In the genomic region with DNA sequence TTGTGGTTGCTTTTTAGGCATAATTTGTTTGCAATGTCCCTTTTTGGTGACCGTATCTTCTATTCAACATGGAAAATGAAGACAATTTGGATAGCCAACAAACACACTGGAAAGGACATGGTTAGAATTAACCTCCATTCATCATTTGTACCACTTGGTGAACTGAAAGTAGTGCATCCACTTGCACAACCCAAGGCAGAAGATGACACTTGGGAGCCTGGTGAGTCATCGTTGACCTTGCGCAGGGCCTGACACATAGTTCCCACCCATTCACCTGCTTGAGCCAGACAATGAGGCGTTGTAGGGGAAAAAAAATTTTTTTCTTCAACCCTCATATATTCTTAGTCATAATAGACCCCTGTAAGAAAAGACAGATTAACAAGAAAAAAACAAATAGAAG, we compare ENCODE assay signal across 11 cellular contexts. TPM values are rescaled to one million over a fixed set of nuclear protein-coding genes. Genes with fewer than 3 reads are reported as not detected.
DNase-seq lines count a peak whose midpoint lies in the region; ATAC-seq, FAIRE-seq and TF ChIP-seq lines count a peak whose summit lies in the region.
"Had no signal": no experiment of that assay in that cellular context is flagged by ENCODE, and none has a peak within 500 bp of the region (broad histone marks: within the 10 kb centered on the region; RNA-seq: fewer than 3 reads in every experiment).

No MANE protein-coding gene starts in this region.

- no peaks in the 10 kb centered on the region for H3K36me3 ChIP-seq in mesenchymal stem cell (ENCODE audit: control insufficient read depth in 1 of 2, insufficient read depth in 2 of 2, low read depth in 1 of 2, low read length in 2 of 2)

- H3K14ac ChIP-seq in mesenchymal stem cell (ENCODE audit: low read length in 2 of 2), result no peak overlapping the region

- no peak overlapping the region for H3K4me3 Mint-ChIP-seq in WTC11
- peak overlapping the region; percentile 11 for H3K4me3 Mint-ChIP-seq in stimulated activated naive CD8-positive, alpha-beta T cell treated with anti-CD3 and anti-CD28 coated beads, Interleukin-15, Interleukin-2, amounts not matched to agents 100 ng/mL and 50 ng/mL, for 24 hours

- CTCF ChIA-PET in WTC11 (lab: Charles Lee), result no interaction called here

- no peak overlapping the region for H3K23ac ChIP-seq in mesenchymal stem cell (ENCODE audit: low read length in 2 of 2)

- no peak overlapping the region for H4K91ac ChIP-seq in mesenchymal stem cell (ENCODE audit: low read length)

- H3K4me1 Mint-ChIP-seq in WTC11, result peaks cover 6% of the 10 kb centered on the region
- peaks cover 56% of the 10 kb centered on the region for H3K4me1 Mint-ChIP-seq in stimulated activated naive CD8-positive, alpha-beta T cell treated with anti-CD3 and anti-CD28 coated beads, Interleukin-15, Interleukin-2, amounts not matched to agents 100 ng/mL and 50 ng/mL, for 24 hours (ENCODE audit: low read depth)

- H2AK5ac ChIP-seq in mesenchymal stem cell (ENCODE audit: low read length, severe bottlenecking), result no peak overlapping the region

- H3K27me3 ChIP-seq in mesenchymal stem cell (ENCODE audit: control insufficient read depth in 1 of 2, insufficient read depth in 1 of 2, low read length in 2 of 2), result no peaks in the 10 kb centered on the region

- H3K4ac ChIP-seq in mesenchymal stem cell (ENCODE audit: low read depth in 1 of 2, low read length in 2 of 2), result no peak overlapping the region

- H3K27ac Mint-ChIP-seq in WTC11, result no peak overlapping the region
- peak overlapping the region; percentile 90 for H3K27ac Mint-ChIP-seq in stimulated activated naive CD8-positive, alpha-beta T cell treated with anti-CD3 and anti-CD28 coated beads, Interleukin-15, Interleukin-2, amounts not matched to agents 100 ng/mL and 50 ng/mL, for 24 hours

- no peak overlapping the region for H2BK120ac ChIP-seq in mesenchymal stem cell (ENCODE audit: low read depth, low read length)

- no peak overlapping the region for H3K4me3 ChIP-seq in mesenchymal stem cell (ENCODE audit: insufficient read depth in 1 of 2, low read depth in 1 of 2, low read length in 2 of 2)

- no peaks in the 10 kb centered on the region for H3K36me3 Mint-ChIP-seq in WTC11
- no peaks in the 10 kb centered on the region for H3K36me3 Mint-ChIP-seq in stimulated activated naive CD8-positive, alpha-beta T cell treated with anti-CD3 and anti-CD28 coated beads, Interleukin-15, Interleukin-2, amounts not matched to agents 100 ng/mL and 50 ng/mL, for 24 hours (ENCODE audit: low read depth)

- H2BK5ac ChIP-seq in mesenchymal stem cell (ENCODE audit: low read depth, low read length, poor library complexity, severe bottlenecking), result no peak overlapping the region

- no peak overlapping the region for H3K18ac ChIP-seq in mesenchymal stem cell (ENCODE audit: low read depth in 1 of 2, low read length in 2 of 2)

- no peaks in the 10 kb centered on the region for H3K79me1 ChIP-seq in mesenchymal stem cell (replicated peaks; ENCODE audit: low read length, poor library complexity, severe bottlenecking)

- H3K27me3 Mint-ChIP-seq in WTC11 (ENCODE audit: low read depth), result no peaks in the 10 kb centered on the region
- H3K27me3 Mint-ChIP-seq in stimulated activated naive CD8-positive, alpha-beta T cell treated with anti-CD3 and anti-CD28 coated beads, Interleukin-15, Interleukin-2, amounts not matched to agents 100 ng/mL and 50 ng/mL, for 24 hours, result no peaks in the 10 kb centered on the region

- no peaks in the 10 kb centered on the region for H3K9me3 ChIP-seq in mesenchymal stem cell (ENCODE audit: control insufficient read depth, low read length)

- no peak overlapping the region for H2AFZ ChIP-seq in mesenchymal stem cell (ENCODE audit: low read depth, low read length)

- peak; percentile 65 for DNase-seq in activated effector memory CD4-positive, alpha-beta T cell treated with anti-CD3 and anti-CD28 coated beads, Interleukin-2, amount 50 U/mL, for 16 hours
- DNase-seq in activated effector memory CD4-positive, alpha-beta T cell treated with Interleukin-2 at 50 U/mL for 16 hours, result no peak
- DNase-seq in WTC11 (ENCODE audit: low spot score) (no peak), mesenchymal stem cell (peak; percentile 10), hypothalamus (lab: John Stamatoyannopoulos, UW) (no peak), amygdala (lab: John Stamatoyannopoulos, UW) (no peak), GM19239 (ENCODE audit: insufficient read length, low spot score) (no peak)
- DNase-seq: NCI-H187 treated with DMSO at 0.1 percent for 48 hours, posterior cingulate gyrus had no signal

- H3K9me3 Mint-ChIP-seq in WTC11, result peaks cover 3% of the 10 kb centered on the region; the same call in 1 of the 2 replicates
- no peaks in the 10 kb centered on the region for H3K9me3 Mint-ChIP-seq in stimulated activated naive CD8-positive, alpha-beta T cell treated with anti-CD3 and anti-CD28 coated beads, Interleukin-15, Interleukin-2, amounts not matched to agents 100 ng/mL and 50 ng/mL, for 24 hours

- no peaks in the 10 kb centered on the region for H3K4me1 ChIP-seq in mesenchymal stem cell (ENCODE audit: control insufficient read depth, insufficient read depth, low read depth, low read length)

- no peak for ATAC-seq in WTC11

- H2BK12ac ChIP-seq in mesenchymal stem cell (ENCODE audit: low read length in 2 of 2), result no peak overlapping the region

- no peak overlapping the region for H4K8ac ChIP-seq in mesenchymal stem cell (ENCODE audit: low read length)

- 100% methylated on average over 2 of the region's 4 CpGs for WGBS in mesenchymal stem cell

- no peak overlapping the region for H3K4me2 ChIP-seq in mesenchymal stem cell (ENCODE audit: low read length, poor library complexity, severe bottlenecking)

- no peak overlapping the region for H2BK15ac ChIP-seq in mesenchymal stem cell (ENCODE audit: low read depth, poor library complexity, severe bottlenecking)

- H3K9ac ChIP-seq in mesenchymal stem cell (ENCODE audit: low read length), result no peak overlapping the region

- no peak overlapping the region for H3K27ac ChIP-seq in mesenchymal stem cell (ENCODE audit: low read length, poor library complexity, severe bottlenecking)

- POLR2A ChIA-PET in WTC11 (lab: Charles Lee), result no interaction called here

- TF ChIP-seq CTCF in WTC11 (IDR thresholded peaks at IDR 0.05), result no peak

- FAIRE-seq in GM19239 (lab: Jason Lieb, UNC), result no peak

TF ChIP-seq in WTC11, 78 proteins besides CTCF, POLR2A, EP300 and RAD21:
- TF ChIP-seq, protein P1, sequence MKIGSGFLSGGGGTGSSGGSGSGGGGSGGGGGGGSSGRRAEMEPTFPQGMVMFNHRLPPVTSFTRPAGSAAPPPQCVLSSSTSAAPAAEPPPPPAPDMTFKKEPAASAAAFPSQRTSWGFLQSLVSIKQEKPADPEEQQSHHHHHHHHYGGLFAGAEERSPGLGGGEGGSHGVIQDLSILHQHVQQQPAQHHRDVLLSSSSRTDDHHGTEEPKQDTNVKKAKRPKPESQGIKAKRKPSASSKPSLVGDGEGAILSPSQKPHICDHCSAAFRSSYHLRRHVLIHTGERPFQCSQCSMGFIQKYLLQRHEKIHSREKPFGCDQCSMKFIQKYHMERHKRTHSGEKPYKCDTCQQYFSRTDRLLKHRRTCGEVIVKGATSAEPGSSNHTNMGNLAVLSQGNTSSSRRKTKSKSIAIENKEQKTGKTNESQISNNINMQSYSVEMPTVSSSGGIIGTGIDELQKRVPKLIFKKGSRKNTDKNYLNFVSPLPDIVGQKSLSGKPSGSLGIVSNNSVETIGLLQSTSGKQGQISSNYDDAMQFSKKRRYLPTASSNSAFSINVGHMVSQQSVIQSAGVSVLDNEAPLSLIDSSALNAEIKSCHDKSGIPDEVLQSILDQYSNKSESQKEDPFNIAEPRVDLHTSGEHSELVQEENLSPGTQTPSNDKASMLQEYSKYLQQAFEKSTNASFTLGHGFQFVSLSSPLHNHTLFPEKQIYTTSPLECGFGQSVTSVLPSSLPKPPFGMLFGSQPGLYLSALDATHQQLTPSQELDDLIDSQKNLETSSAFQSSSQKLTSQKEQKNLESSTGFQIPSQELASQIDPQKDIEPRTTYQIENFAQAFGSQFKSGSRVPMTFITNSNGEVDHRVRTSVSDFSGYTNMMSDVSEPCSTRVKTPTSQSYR (CRISPR knock-in tag; IDR thresholded peaks at IDR 0.05), result no peak
- TF ChIP-seq GABPB1 (CRISPR knock-in tag; IDR thresholded peaks at IDR 0.05) (0 out of 2 replicates have a peak, but pooled peaks have one; percentile 15), ZNF423 (CRISPR knock-in tag; IDR thresholded peaks at IDR 0.05) (no peak)
- TF ChIP-seq, protein P2, sequence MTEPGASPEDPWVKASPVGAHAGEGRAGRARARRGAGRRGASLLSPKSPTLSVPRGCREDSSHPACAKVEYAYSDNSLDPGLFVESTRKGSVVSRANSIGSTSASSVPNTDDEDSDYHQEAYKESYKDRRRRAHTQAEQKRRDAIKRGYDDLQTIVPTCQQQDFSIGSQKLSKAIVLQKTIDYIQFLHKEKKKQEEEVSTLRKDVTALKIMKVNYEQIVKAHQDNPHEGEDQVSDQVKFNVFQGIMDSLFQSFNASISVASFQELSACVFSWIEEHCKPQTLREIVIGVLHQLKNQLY (CRISPR knock-in tag; IDR thresholded peaks at IDR 0.05), result no peak

RNA-seq across cellular contexts. Expression of gene EGF, which starts 32.4 kb away (rescaled TPM):
- 2.5 to 2.6 TPM (median 2.5 TPM) in 3 replicates for total RNA-seq in WTC11 (2021)
- 0.95 TPM for polyA plus RNA-seq in mesenchymal stem cell (2013, experiment 1 of 2)
- 0.77 TPM for polyA plus RNA-seq in mesenchymal stem cell (2013, experiment 2 of 2)
- total RNA-seq: T-helper 1 cell treated with Interleukin-12 subunit alpha and Interleukin-12 subunit beta and Interleukin-4 antibody, amounts not matched to agents 30 ng/mL and 1 ng/mL, for 36 hours had no signal

Comparison
In these comparisons a context has a peak if more than half of its experiments do, and no peak if none do; other contexts are left out.
1. DNase-seq: peak in activated effector memory CD4-positive, alpha-beta T cell treated with anti-CD3 and anti-CD28 coated beads, Interleukin-2, amount 50 U/mL, for 16 hours (single experiment) and mesenchymal stem cell (single experiment); none in activated effector memory CD4-positive, alpha-beta T cell treated with Interleukin-2 at 50 U/mL for 16 hours (single experiment), WTC11 (single experiment), hypothalamus (0 of 51), amygdala (0 of 56) and GM19239 (single experiment).